In genomic region chr19:5292843-5293606, GRCh38 we compare ENCODE assay signal across 8 cellular contexts. TPM values are rescaled to one million over a fixed set of nuclear protein-coding genes. Genes with fewer than 3 reads are reported as not detected.
A peak's percentile ranks its signal among the peaks of the same experiment; 100 is the strongest.
DNase-seq lines count a peak whose midpoint lies in the region; ATAC-seq, FAIRE-seq and TF ChIP-seq lines count a peak whose summit lies in the region.

No MANE protein-coding gene starts in this region.

- BruUV-seq in Panc1 (replicated peaks; lab: Mats Ljungman, UMichigan), result no TSS peak

- H3K9me3 ChIP-seq in A549 (no peaks in the 10 kb centered on the region), Panc1 (ENCODE audit: control insufficient read depth, insufficient read depth, low read depth, low read length) (no peaks in the 10 kb centered on the region), pancreas (no peaks in the 10 kb centered on the region), tibial nerve (no peaks in the 10 kb centered on the region)

- no peak for TF ChIP-seq EP300 in A549 (IDR thresholded peaks at IDR 0.05)
- peak in 1 of 2 donors; percentile 67 for TF ChIP-seq EP300 in tibial nerve (IDR thresholded peaks at IDR 0.05)

- peak overlapping the region; percentile 98 for H3K4me2 ChIP-seq in A549

- H3K36me3 Mint-ChIP-seq in activated naive CD8-positive, alpha-beta T cell treated with anti-CD3 and anti-CD28 coated beads for 36 hours, result no peaks in the 10 kb centered on the region

- H3K36me3 ChIP-seq in Panc1 (ENCODE audit: control insufficient read depth, insufficient read depth, low read length) (no peaks in the 10 kb centered on the region), pancreas (no peaks in the 10 kb centered on the region), tibial nerve (no peaks in the 10 kb centered on the region)

- ATAC-seq in A549 (peak; percentile 76 to 87), Panc1 (peak; percentile 84), Right ventricle myocardium superior (ENCODE audit: poor library complexity) (peak; percentile 94), pancreas (peak; percentile 86 to 91 (median 88)), HG03342 (IDR thresholded peaks at IDR 0.05; ENCODE audit: unreplicated experiment) (no peak)

- TF ChIP-seq CTCF in A549 (IDR thresholded peaks at IDR 0.05) (no peak), Panc1 (IDR thresholded peaks at IDR 0.05) (no peak), pancreas (IDR thresholded peaks at IDR 0.05) (no peak), tibial nerve (IDR thresholded peaks at IDR 0.05) (no peak)

- intact Hi-C loops in Panc1 (cut with micrococcal nuclease; ENCODE audit: unreplicated experiment) (no loop called here), Right ventricle myocardium superior (cut with DNase I) (no loop called here), pancreas (cut with DNase I) (no loop called here)

- H3K27me3 ChIP-seq in Panc1 (ENCODE audit: control insufficient read depth, insufficient read depth, low read length) (no peaks in the 10 kb centered on the region), pancreas (no peaks in the 10 kb centered on the region), tibial nerve (no peaks in the 10 kb centered on the region)

- H3K4me1 ChIP-seq in A549 (peaks cover 11% of the 10 kb centered on the region), Panc1 (ENCODE audit: control insufficient read depth, insufficient read depth, low read length) (no peaks in the 10 kb centered on the region), pancreas (peaks cover 7 to 30% (median 27%) of the 10 kb centered on the region in 3 donors), tibial nerve (peaks cover 0 to 60% (median 30%) of the 10 kb centered on the region in 4 donors)

- POLR2A ChIA-PET in A549 (lab: Yijun Ruan, JAX) (interaction anchor here (0.6 to 1.0 kb wide), 4 partner anchors 47 to 1508 kb away, joined by 3 to 5 read pairs (median 4); partner anchors contain the start of genes C3 and PTPRS), Panc1 (lab: Charles Lee) (no interaction called here)

- CTCF ChIA-PET in A549 (lab: Yijun Ruan, JAX), result no interaction called here
- CTCF ChIA-PET in Panc1 (lab: Charles Lee), result interaction anchor here (0.6 to 0.7 kb wide), 3 partner anchors 44 to 171 kb away, joined by 4 to 7 read pairs (median 5); no protein-coding TSS in a partner anchor

- TF ChIP-seq POLR2A in A549 (IDR thresholded peaks at IDR 0.05; ENCODE audit: low read length) (peak; percentile 26), tibial nerve (IDR thresholded peaks at IDR 0.05) (peak; percentile 55 to 80)

- H3K4me1 Mint-ChIP-seq in activated naive CD8-positive, alpha-beta T cell treated with anti-CD3 and anti-CD28 coated beads for 36 hours, result peaks cover 7% of the 10 kb centered on the region

- in situ Hi-C loops in Panc1 (cut with HindIII; ENCODE audit: low pct_unique_long_range_greater_than_20kb, low sequenced_read_pairs), result no loop called here

- no peak for FAIRE-seq in A549 (lab: Jason Lieb, UNC)
- no peak for FAIRE-seq in GM18507 (lab: Jason Lieb, UNC)
- no peak for FAIRE-seq in pancreas (lab: Jason Lieb, UNC)

- H3K4me3 Mint-ChIP-seq in activated naive CD8-positive, alpha-beta T cell treated with anti-CD3 and anti-CD28 coated beads for 36 hours, result peak overlapping the region; percentile 79

- TF ChIP-seq RAD21 in A549 (conservative IDR thresholded peaks at IDR 0.05 in 1 of 2, IDR thresholded peaks at IDR 0.05 in 1 of 2), result no peak

- peaks cover 19% of the 10 kb centered on the region for H3K27me3 Mint-ChIP-seq in activated naive CD8-positive, alpha-beta T cell treated with anti-CD3 and anti-CD28 coated beads for 36 hours

- no peaks in the 10 kb centered on the region for H3K9me3 Mint-ChIP-seq in activated naive CD8-positive, alpha-beta T cell treated with anti-CD3 and anti-CD28 coated beads for 36 hours

- no peak overlapping the region for H3K27ac Mint-ChIP-seq in activated naive CD8-positive, alpha-beta T cell treated with anti-CD3 and anti-CD28 coated beads for 36 hours

- peak overlapping the region; percentile 97 for H3K4me3 ChIP-seq in A549
- peak overlapping the region; percentile 62 to 75 for H3K4me3 ChIP-seq in Panc1 (ENCODE audit: low read depth in 2 of 2, low read length in 2 of 2)
- peak overlapping the region; percentile 59 to 76 (median 70) for H3K4me3 ChIP-seq in pancreas
- peak overlapping the region; percentile 68 to 88 (median 78) for H3K4me3 ChIP-seq in tibial nerve

- WGBS in A549 (ENCODE audit: missing lambda C conversion rate), result no CpG with 5 or more reads among the region's 67 CpGs
- 1% methylated on average over 29 to 67 of the region's 67 CpGs for WGBS in pancreas, 2 donors
- 0% methylated on average over 13 to 23 of the region's 67 CpGs for WGBS in tibial nerve, 2 donors

- H3K27ac ChIP-seq in A549 (peak overlapping the region; percentile 90 to 91), Panc1 (ENCODE audit: low read length) (peak overlapping the region; percentile 66), pancreas (peak overlapping the region; percentile 30 to 71 (median 54)), tibial nerve (peak overlapping the region; percentile 88 to 96 (median 92))

- DNase-seq in A549 (ENCODE audit: low read depth in 1 of 2, low spot score in 1 of 2) (peak; percentile 58 to 77), GM18507 (ENCODE audit: extremely low spot score, insufficient read length, low read depth) (peak; percentile 59), Panc1 (ENCODE audit: low read depth, low spot score) (no peak), Right ventricle myocardium superior (peak; percentile 70), pancreas (peak in 5 of 6 donors; percentile 56 to 89 (median 73)), tibial nerve (ENCODE audit: low spot score in 2 of 2) (peak; percentile 49 to 55)
- DNase-seq in activated naive CD8-positive, alpha-beta T cell treated with anti-CD3 and anti-CD28 coated beads for 36 hours, result peak; percentile 66

TF ChIP-seq in A549, 52 proteins besides CTCF, POLR2A, EP300 and RAD21:
- TF ChIP-seq CBX2 (IDR thresholded peaks at IDR 0.05; ENCODE audit: borderline replicate concordance, low read depth), result no peak
- TF ChIP-seq USF2 (IDR thresholded peaks at IDR 0.05), result no peak
- no peak for TF ChIP-seq RNF2 (IDR thresholded peaks at IDR 0.05; ENCODE audit: borderline replicate concordance, low read depth)
- no peak for TF ChIP-seq KDM5A (IDR thresholded peaks at IDR 0.05)
- TF ChIP-seq PHF8 (IDR thresholded peaks at IDR 0.05; ENCODE audit: borderline replicate concordance, low read depth), result peak; percentile 66; the same call in 1 of the 2 replicates
- no peak for TF ChIP-seq ZFP36 (IDR thresholded peaks at IDR 0.05; ENCODE audit: borderline replicate concordance, partially characterized antibody)
- no peak for TF ChIP-seq HEYL (CRISPR knock-in tag; IDR thresholded peaks at IDR 0.05)
- TF ChIP-seq GATA3 (IDR thresholded peaks at IDR 0.05; ENCODE audit: borderline replicate concordance), result no peak
- no peak for TF ChIP-seq MAZ (IDR thresholded peaks at IDR 0.05; ENCODE audit: borderline replicate concordance, low read depth, low read length)
- no peak for TF ChIP-seq NFE2L2 (conservative IDR thresholded peaks at IDR 0.05; ENCODE audit: low read length)
- TF ChIP-seq JUN (IDR thresholded peaks at IDR 0.05), result peak in 1 of 2 experiments; percentile 42; a peak in 1 of 5 replicates

RNA-seq across cellular contexts. Expression of gene PTPRS, which starts 47.6 kb away (rescaled TPM):
- polyA plus RNA-seq in A549 (2011; rRNA removed) (22.3 and 25.0 TPM in 2 replicates), A549 (2017; fragmentation: RNase III; extraction: RNeasy Plus Mini Kit Qiagen cat#74134 plus additional on column Dnase treatment) (38.8 to 44.7 TPM (median 41.6 TPM) in 3 replicates), pancreas (10 to 100 TPM; 14.8 to 24.8 TPM)
- 41.9 and 53.1 TPM in 2 replicates for polyA plus RNA-seq in A549 (2012; cell fraction: cytosol; rRNA removed)
- polyA plus RNA-seq in A549 (2012; cell fraction: nucleus; rRNA removed), result 114 and 145 TPM in 2 replicates
- polyA minus RNA-seq in A549 (2011; rRNA and poly(A)+ RNA removed), result 98.8 and 140 TPM in 2 replicates
- total RNA-seq in Panc1 (2021; ENCODE audit: unreplicated experiment) (85.4 TPM), Right ventricle myocardium superior (51.5 TPM), pancreas (10 to 100 TPM; 62.8 to 91.2 (median 73.9) TPM), tibial nerve (100 to 1,000 TPM; 446 to 795 (median 529) TPM)
- polyA plus RNA-seq in Panc1 (2012; ENCODE audit: insufficient read length), result 65.9 TPM
- 1 to 10 TPM; 3.5 to 4.1 TPM for total RNA-seq in activated naive CD8-positive, alpha-beta T cell treated with anti-CD3 and anti-CD28 coated beads for 36 hours

Comparison
In these comparisons a context has a peak if more than half of its experiments do, and no peak if none do; other contexts are left out.
1. RNA of gene PTPRS, which starts 47.6 kb away (total RNA-seq): 446 to 795 TPM in tibial nerve, 85.4 TPM in Panc1 (single experiment), 62.8 to 91.2 TPM in pancreas and 51.5 TPM in Right ventricle myocardium superior (single experiment); 3.5 to 4.1 TPM in activated naive CD8-positive, alpha-beta T cell treated with anti-CD3 and anti-CD28 coated beads for 36 hours; every median in the first group is over 10 times any median in the second.
2. Peak in every context shown above with its lines, with median percentiles within 50 percentile points of each other: H3K27ac ChIP-seq and H3K4me3 ChIP-seq.